Comparison of ENCODE assay signal across 8 cellular contexts in genomic region chr9:94726495-94727191, GRCh38. TPM values are rescaled to one million over a fixed set of nuclear protein-coding genes. Genes with fewer than 3 reads are reported as not detected.
DNase-seq lines count a peak whose midpoint lies in the region; ATAC-seq and TF ChIP-seq lines count a peak whose summit lies in the region.

AOPEP (plus strand) TSS chr9:94726699; CDS start chr9:94759784, 33,085 bp downstream.

- no peaks in the 10 kb centered on the region for H3K36me3 ChIP-seq in rectal smooth muscle tissue (ENCODE audit: control insufficient read depth, insufficient read depth, low read length)
- H3K36me3 ChIP-seq in aorta (ENCODE audit: control insufficient read depth in 1 of 2, insufficient read depth in 2 of 2, low read length in 1 of 2), result no peaks in the 10 kb centered on the region

- H3K9me3 ChIP-seq in aorta (ENCODE audit: control insufficient read depth, low read length), result no peaks in the 10 kb centered on the region

- H3K27ac ChIP-seq in rectal smooth muscle tissue (ENCODE audit: low read depth, low read length), result peak within 1 kb of the TSS; percentile 82
- peak within 1 kb of the TSS in 1 of 2 donors; percentile 6 for H3K27ac ChIP-seq in aorta (ENCODE audit: low read depth in 1 of 2, low read length in 2 of 2)

- DNase-seq in NCI-H2029 (lab: John Stamatoyannopoulos, UW) (peak; percentile 97), T-helper 22 cell (ENCODE audit: low read depth) (peak; percentile 97), astrocyte of the cerebellum (ENCODE audit: low read depth) (peak; percentile 81), hepatic stellate cell (ENCODE audit: low spot score) (peak; percentile 100), aorta (peak; percentile 99 to 100)

- in situ Hi-C loops in astrocyte of the cerebellum (cut with HindIII; ENCODE audit: low sequenced_read_pairs), result no loop called here

- peak; percentile 93 for ATAC-seq in GM18505 (IDR thresholded peaks at IDR 0.05; ENCODE audit: unreplicated experiment)
- ATAC-seq in HG02973 (IDR thresholded peaks at IDR 0.05; ENCODE audit: unreplicated experiment), result peak; percentile 93
- ATAC-seq in aorta (ENCODE audit: low FRiP score), result peak; percentile 99

- peak; percentile 91 for TF ChIP-seq POLR2A in GM18505 (IDR thresholded peaks at IDR 0.05; ENCODE audit: borderline replicate concordance, extremely low read depth, insufficient read depth, insufficient read length)

- H3K9ac ChIP-seq in rectal smooth muscle tissue (ENCODE audit: low read length), result peak within 1 kb of the TSS; percentile 97

- intact Hi-C loops in aorta (cut with DNase I), result no loop called here

- H3K4me1 ChIP-seq in rectal smooth muscle tissue (ENCODE audit: control insufficient read depth, insufficient read depth, low read length) (peaks cover 6% of the 10 kb centered on the region), aorta (ENCODE audit: control insufficient read depth in 1 of 2, insufficient read depth in 2 of 2, low read length in 2 of 2) (peaks cover 0 to 5% of the 10 kb centered on the region in 2 donors)

- H3K27me3 ChIP-seq in rectal smooth muscle tissue (ENCODE audit: control insufficient read depth, insufficient read depth, low read length) (no peaks in the 10 kb centered on the region), aorta (ENCODE audit: control insufficient read depth in 1 of 2, insufficient read depth in 2 of 2, low read length in 1 of 2) (no peaks in the 10 kb centered on the region)

- H3K4me3 ChIP-seq in astrocyte of the cerebellum (ENCODE audit: low read depth, low read length) (peak within 1 kb of the TSS; percentile 83), rectal smooth muscle tissue (ENCODE audit: low read length) (peak within 1 kb of the TSS; percentile 100), aorta (ENCODE audit: low read length in 2 of 2) (peak within 1 kb of the TSS; percentile 80 to 86)

- TF ChIP-seq CTCF in astrocyte of the cerebellum (IDR thresholded peaks at IDR 0.05; ENCODE audit: low read depth, low read length, missing control alignments), result no peak

- WGBS in aorta, 2 donors, result 0 to 1% methylated on average over 48 to 52 of the region's 52 CpGs

RNA-seq across cellular contexts. Expression of gene AOPEP, which starts in this region (rescaled TPM):
- total RNA-seq in aorta, result 100 to 1,000 TPM; 270 to 299 TPM
- polyA plus RNA-seq in aorta, result 100 to 1,000 TPM; 210 to 311 TPM
